In the genomic region with DNA sequence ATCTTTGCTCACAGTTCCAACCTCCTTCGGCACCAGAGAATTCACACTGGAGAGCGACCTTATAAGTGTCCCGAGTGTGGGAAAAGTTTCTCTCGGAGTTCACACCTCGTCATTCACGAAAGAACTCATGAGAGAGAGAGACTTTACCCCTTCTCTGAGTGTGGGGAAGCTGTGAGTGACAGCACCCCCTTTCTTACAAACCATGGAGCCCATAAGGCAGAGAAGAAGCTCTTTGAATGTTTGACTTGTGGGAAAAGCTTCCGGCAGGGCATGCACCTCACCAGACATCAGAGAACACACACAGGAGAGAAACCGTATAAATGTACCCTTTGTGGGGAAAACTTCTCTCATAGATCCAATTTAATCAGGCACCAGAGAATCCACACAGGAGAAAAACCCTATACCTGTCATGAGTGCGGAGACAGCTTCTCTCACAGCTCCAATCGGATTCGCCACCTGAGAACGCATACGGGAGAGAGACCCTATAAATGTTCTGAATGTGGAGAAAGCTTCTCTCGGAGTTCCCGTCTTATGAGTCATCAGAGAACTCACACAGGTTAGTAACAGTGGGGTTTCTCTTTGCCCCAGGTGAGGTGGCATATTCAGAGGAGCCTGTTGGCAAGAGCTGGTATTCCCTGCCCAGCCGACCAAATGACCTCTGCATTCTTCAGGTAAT, we compare ENCODE assay signal across 2 cellular contexts.
TF ChIP-seq lines count a peak whose summit lies in the region.

No MANE protein-coding gene starts in this region.

TF ChIP-seq in HEK293, 187 proteins besides CTCF, POLR2A, EP300 and RAD21:
- TF ChIP-seq ZNF501 (tag by site-specific recombination; IDR thresholded peaks at IDR 0.05): no peak
- TF ChIP-seq ZNF473 (tag by site-specific recombination; IDR thresholded peaks at IDR 0.05): no peak
- no peak for TF ChIP-seq ZNF571 (tag by site-specific recombination; IDR thresholded peaks at IDR 0.05)
- no peak for TF ChIP-seq ZNF670 (tag by site-specific recombination; IDR thresholded peaks at IDR 0.05; ENCODE audit: low read depth)
- TF ChIP-seq, protein P1, sequence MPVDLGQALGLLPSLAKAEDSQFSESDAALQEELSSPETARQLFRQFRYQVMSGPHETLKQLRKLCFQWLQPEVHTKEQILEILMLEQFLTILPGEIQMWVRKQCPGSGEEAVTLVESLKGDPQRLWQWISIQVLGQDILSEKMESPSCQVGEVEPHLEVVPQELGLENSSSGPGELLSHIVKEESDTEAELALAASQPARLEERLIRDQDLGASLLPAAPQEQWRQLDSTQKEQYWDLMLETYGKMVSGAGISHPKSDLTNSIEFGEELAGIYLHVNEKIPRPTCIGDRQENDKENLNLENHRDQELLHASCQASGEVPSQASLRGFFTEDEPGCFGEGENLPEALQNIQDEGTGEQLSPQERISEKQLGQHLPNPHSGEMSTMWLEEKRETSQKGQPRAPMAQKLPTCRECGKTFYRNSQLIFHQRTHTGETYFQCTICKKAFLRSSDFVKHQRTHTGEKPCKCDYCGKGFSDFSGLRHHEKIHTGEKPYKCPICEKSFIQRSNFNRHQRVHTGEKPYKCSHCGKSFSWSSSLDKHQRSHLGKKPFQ (tag by site-specific recombination; IDR thresholded peaks at IDR 0.05): 0 out of 2 replicates have a peak, but pooled peaks have one; percentile 20
- no peak for TF ChIP-seq ZNF791 (tag by site-specific recombination; IDR thresholded peaks at IDR 0.05)
- no peak for TF ChIP-seq GLI2 (tag by site-specific recombination; IDR thresholded peaks at IDR 0.05; ENCODE audit: borderline replicate concordance, low read depth)
- TF ChIP-seq, protein P2, sequence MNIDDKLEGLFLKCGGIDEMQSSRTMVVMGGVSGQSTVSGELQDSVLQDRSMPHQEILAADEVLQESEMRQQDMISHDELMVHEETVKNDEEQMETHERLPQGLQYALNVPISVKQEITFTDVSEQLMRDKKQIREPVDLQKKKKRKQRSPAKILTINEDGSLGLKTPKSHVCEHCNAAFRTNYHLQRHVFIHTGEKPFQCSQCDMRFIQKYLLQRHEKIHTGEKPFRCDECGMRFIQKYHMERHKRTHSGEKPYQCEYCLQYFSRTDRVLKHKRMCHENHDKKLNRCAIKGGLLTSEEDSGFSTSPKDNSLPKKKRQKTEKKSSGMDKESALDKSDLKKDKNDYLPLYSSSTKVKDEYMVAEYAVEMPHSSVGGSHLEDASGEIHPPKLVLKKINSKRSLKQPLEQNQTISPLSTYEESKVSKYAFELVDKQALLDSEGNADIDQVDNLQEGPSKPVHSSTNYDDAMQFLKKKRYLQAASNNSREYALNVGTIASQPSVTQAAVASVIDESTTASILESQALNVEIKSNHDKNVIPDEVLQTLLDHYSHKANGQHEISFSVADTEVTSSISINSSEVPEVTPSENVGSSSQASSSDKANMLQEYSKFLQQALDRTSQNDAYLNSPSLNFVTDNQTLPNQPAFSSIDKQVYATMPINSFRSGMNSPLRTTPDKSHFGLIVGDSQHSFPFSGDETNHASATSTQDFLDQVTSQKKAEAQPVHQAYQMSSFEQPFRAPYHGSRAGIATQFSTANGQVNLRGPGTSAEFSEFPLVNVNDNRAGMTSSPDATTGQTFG (tag by site-specific recombination; IDR thresholded peaks at IDR 0.05; ENCODE audit: borderline replicate concordance): no peak
- no peak for TF ChIP-seq ZNF155 (tag by site-specific recombination; IDR thresholded peaks at IDR 0.05)
- TF ChIP-seq SETDB1 (IDR thresholded peaks at IDR 0.05; ENCODE audit: insufficient read length, low read length): peak; percentile 98
- no peak for TF ChIP-seq ZNF792 (tag by site-specific recombination; IDR thresholded peaks at IDR 0.05)
- TF ChIP-seq, protein P3, sequence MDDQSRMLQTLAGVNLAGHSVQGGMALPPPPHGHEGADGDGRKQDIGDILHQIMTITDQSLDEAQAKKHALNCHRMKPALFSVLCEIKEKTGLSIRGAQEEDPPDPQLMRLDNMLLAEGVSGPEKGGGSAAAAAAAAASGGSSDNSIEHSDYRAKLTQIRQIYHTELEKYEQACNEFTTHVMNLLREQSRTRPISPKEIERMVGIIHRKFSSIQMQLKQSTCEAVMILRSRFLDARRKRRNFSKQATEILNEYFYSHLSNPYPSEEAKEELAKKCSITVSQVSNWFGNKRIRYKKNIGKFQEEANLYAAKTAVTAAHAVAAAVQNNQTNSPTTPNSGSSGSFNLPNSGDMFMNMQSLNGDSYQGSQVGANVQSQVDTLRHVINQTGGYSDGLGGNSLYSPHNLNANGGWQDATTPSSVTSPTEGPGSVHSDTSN (CRISPR knock-in tag; IDR thresholded peaks at IDR 0.05): no peak
- no peak for TF ChIP-seq KLF1 (tag by site-specific recombination; IDR thresholded peaks at IDR 0.05)
- TF ChIP-seq SP7 (tag by site-specific recombination; IDR thresholded peaks at IDR 0.05): no peak
- TF ChIP-seq, protein P4, sequence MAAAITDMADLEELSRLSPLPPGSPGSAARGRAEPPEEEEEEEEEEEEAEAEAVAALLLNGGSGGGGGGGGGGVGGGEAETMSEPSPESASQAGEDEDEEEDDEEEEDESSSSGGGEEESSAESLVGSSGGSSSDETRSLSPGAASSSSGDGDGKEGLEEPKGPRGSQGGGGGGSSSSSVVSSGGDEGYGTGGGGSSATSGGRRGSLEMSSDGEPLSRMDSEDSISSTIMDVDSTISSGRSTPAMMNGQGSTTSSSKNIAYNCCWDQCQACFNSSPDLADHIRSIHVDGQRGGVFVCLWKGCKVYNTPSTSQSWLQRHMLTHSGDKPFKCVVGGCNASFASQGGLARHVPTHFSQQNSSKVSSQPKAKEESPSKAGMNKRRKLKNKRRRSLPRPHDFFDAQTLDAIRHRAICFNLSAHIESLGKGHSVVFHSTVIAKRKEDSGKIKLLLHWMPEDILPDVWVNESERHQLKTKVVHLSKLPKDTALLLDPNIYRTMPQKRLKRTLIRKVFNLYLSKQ (tag by site-specific recombination; IDR thresholded peaks at IDR 0.05; ENCODE audit: borderline replicate concordance): no peak
- TF ChIP-seq ZNF426 (tag by site-specific recombination; IDR thresholded peaks at IDR 0.05): no peak
- TF ChIP-seq, protein P5, sequence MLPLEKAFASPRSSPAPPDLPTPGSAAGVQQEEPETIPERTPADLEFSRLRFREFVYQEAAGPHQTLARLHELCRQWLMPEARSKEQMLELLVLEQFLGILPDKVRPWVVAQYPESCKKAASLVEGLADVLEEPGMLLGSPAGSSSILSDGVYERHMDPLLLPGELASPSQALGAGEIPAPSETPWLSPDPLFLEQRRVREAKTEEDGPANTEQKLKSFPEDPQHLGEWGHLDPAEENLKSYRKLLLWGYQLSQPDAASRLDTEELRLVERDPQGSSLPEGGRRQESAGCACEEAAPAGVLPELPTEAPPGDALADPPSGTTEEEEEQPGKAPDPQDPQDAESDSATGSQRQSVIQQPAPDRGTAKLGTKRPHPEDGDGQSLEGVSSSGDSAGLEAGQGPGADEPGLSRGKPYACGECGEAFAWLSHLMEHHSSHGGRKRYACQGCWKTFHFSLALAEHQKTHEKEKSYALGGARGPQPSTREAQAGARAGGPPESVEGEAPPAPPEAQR (tag by site-specific recombination; IDR thresholded peaks at IDR 0.05): no peak
- no peak for TF ChIP-seq ZNF274 (IDR thresholded peaks at IDR 0.05; ENCODE audit: low read length)
- TF ChIP-seq ZNF274 (tag by site-specific recombination; IDR thresholded peaks at IDR 0.05; ENCODE audit: borderline replicate concordance): peak; percentile 95
- TF ChIP-seq REPIN1 (tag by site-specific recombination; IDR thresholded peaks at IDR 0.05; ENCODE audit: low read depth): no peak
TF ChIP-seq in HEK293: peak in this region for 3.

TF ChIP-seq in H1, 55 proteins besides CTCF, POLR2A, EP300 and RAD21:
- TF ChIP-seq ZNF274 (IDR thresholded peaks at IDR 0.05; ENCODE audit: borderline replicate concordance, extremely low read depth, low read length) (peak; percentile 67), RXRA (IDR thresholded peaks at IDR 0.05; ENCODE audit: insufficient read depth, low read depth, low read length) (no peak)
